In the genomic region with DNA sequence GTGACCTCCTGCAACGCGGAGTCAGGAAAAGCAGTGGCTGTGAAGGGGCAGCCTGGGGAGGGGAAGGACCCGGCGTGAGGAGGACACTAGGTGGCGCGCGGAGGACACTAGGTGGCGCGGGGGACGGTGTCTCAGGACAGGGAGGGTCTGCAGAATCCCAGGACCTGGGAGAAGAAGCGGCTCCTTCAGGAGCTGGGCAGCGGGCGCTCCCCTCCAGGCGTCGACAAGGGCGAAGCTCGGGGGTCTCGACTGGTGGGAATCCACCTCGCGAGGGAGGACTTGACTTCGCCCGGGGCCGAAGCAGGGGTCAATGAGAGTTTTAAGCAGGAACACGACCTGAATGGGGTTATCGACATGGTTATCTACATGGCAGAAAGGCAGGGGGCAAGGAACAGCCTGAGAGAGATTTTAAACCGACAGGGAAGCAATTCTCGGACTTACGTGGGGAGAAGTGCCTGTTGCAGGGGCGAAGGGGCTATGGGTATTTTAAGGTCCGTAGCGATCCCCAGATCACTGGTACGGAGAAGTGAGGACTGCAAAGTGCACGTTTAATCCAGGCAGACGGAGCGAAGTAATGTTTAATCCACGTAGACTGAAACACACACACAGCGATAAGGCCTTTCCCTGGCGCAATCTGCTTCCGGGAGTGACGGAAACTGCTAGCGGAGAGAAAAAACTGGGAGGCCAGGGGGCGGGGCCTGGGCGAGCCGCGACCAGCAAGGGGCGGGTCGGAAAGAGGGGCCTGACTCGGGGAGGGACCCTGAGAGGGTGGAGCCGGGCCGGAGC, we compare ENCODE assay signal across 8 cellular contexts. TPM values are rescaled to one million over a fixed set of nuclear protein-coding genes. Genes with fewer than 3 reads are reported as not detected.
DNase-seq lines count a peak whose midpoint lies in the region; TF ChIP-seq lines count a peak whose summit lies in the region.

A gene (minus strand): TSS at position 648 of the 786 bp plus-strand sequence. CDS start 9,426 bp downstream, outside the sequence.

- H3K36me3 ChIP-seq in ES-I3 (ENCODE audit: insufficient read depth, low read length) = peaks cover 4% of the 10 kb centered on the region; the same call in 1 of the 2 replicates
- no peaks in the 10 kb centered on the region for H3K36me3 ChIP-seq in Loucy (ENCODE audit: insufficient read depth, low read length)

- H3K4me3 Mint-ChIP-seq in nephron progenitor cell = peak within 1 kb of the TSS; percentile 97
- peak within 1 kb of the TSS; percentile 93 for H3K4me3 Mint-ChIP-seq in stimulated activated naive CD8-positive, alpha-beta T cell treated with anti-CD3 and anti-CD28 coated beads, Interleukin-15, Interleukin-2, amounts not matched to agents 100 ng/mL and 50 ng/mL, for 24 hours

- H3K27me3 Mint-ChIP-seq in nephron progenitor cell (ENCODE audit: low read depth, poor library complexity) = peaks cover 13% of the 10 kb centered on the region
- no peaks in the 10 kb centered on the region for H3K27me3 Mint-ChIP-seq in stimulated activated naive CD8-positive, alpha-beta T cell treated with anti-CD3 and anti-CD28 coated beads, Interleukin-15, Interleukin-2, amounts not matched to agents 100 ng/mL and 50 ng/mL, for 24 hours

- H3K4me2 ChIP-seq in Loucy (ENCODE audit: low read depth, low read length, poor library complexity, severe bottlenecking) = peak within 1 kb of the TSS; percentile 87

- peaks cover 66% of the 10 kb centered on the region for H3K36me3 Mint-ChIP-seq in nephron progenitor cell (ENCODE audit: low read depth)
- peaks cover 34% of the 10 kb centered on the region for H3K36me3 Mint-ChIP-seq in stimulated activated naive CD8-positive, alpha-beta T cell treated with anti-CD3 and anti-CD28 coated beads, Interleukin-15, Interleukin-2, amounts not matched to agents 100 ng/mL and 50 ng/mL, for 24 hours (ENCODE audit: low read depth)

- H3K9me3 ChIP-seq in ES-I3 (ENCODE audit: control insufficient read depth, insufficient read depth, low read length) (peaks cover 12% of the 10 kb centered on the region), Loucy (ENCODE audit: insufficient read depth, low read depth, low read length) (no peaks in the 10 kb centered on the region)

- DNase-seq in H4 (ENCODE audit: low spot score) = peak; percentile 95
- peak; percentile 82 to 89 for DNase-seq in SHP77 (lab: John Stamatoyannopoulos, UW)
- peak; percentile 99 for DNase-seq in activated effector memory CD4-positive, alpha-beta T cell treated with anti-CD3 and anti-CD28 coated beads, Interleukin-2, amount 50 U/mL, for 16 hours
- peak; percentile 94 for DNase-seq in fibroblast of the aortic adventitia (ENCODE audit: low read depth)
- DNase-seq in nephron progenitor cell = peak; percentile 98

- peak within 1 kb of the TSS; percentile 99 for H3K9ac ChIP-seq in ES-I3 (ENCODE audit: low read depth, low read length)
- peak within 1 kb of the TSS; percentile 96 for H3K9ac ChIP-seq in Loucy (ENCODE audit: low read depth, low read length, poor library complexity, severe bottlenecking)

- H3K4me1 Mint-ChIP-seq in nephron progenitor cell = peaks cover 24% of the 10 kb centered on the region
- H3K4me1 Mint-ChIP-seq in stimulated activated naive CD8-positive, alpha-beta T cell treated with anti-CD3 and anti-CD28 coated beads, Interleukin-15, Interleukin-2, amounts not matched to agents 100 ng/mL and 50 ng/mL, for 24 hours (ENCODE audit: low read depth) = peaks cover 17% of the 10 kb centered on the region

- no peaks in the 10 kb centered on the region for H3K27me3 ChIP-seq in Loucy (ENCODE audit: insufficient read depth, low read length, poor library complexity, severe bottlenecking)

- H3K9me2 ChIP-seq in Loucy (replicated peaks; ENCODE audit: low read depth, low read length) = no peaks in the 10 kb centered on the region

- H4K20me1 ChIP-seq in Loucy (ENCODE audit: insufficient read depth, low read length, poor library complexity, severe bottlenecking) = no peaks in the 10 kb centered on the region

- H2AFZ ChIP-seq in Loucy (ENCODE audit: low read length) = peak within 1 kb of the TSS; percentile 98

- H3K27ac Mint-ChIP-seq in nephron progenitor cell = peak within 1 kb of the TSS; percentile 99
- peak within 1 kb of the TSS; percentile 92 for H3K27ac Mint-ChIP-seq in stimulated activated naive CD8-positive, alpha-beta T cell treated with anti-CD3 and anti-CD28 coated beads, Interleukin-15, Interleukin-2, amounts not matched to agents 100 ng/mL and 50 ng/mL, for 24 hours

- peaks cover 5% of the 10 kb centered on the region; the same call in 1 of the 2 replicates for H3K4me1 ChIP-seq in ES-I3 (ENCODE audit: insufficient read depth, low read length)
- peaks cover 16% of the 10 kb centered on the region for H3K4me1 ChIP-seq in Loucy (ENCODE audit: insufficient read depth, low read length, poor library complexity, severe bottlenecking)

- peaks cover 81% of the 10 kb centered on the region for H3K9me3 Mint-ChIP-seq in nephron progenitor cell
- H3K9me3 Mint-ChIP-seq in stimulated activated naive CD8-positive, alpha-beta T cell treated with anti-CD3 and anti-CD28 coated beads, Interleukin-15, Interleukin-2, amounts not matched to agents 100 ng/mL and 50 ng/mL, for 24 hours = peaks cover 31% of the 10 kb centered on the region

- H3K4me3 ChIP-seq in Loucy (ENCODE audit: low read length, poor library complexity, severe bottlenecking) (peak within 1 kb of the TSS; percentile 99), fibroblast of the aortic adventitia (ENCODE audit: low read depth, low read length) (peak within 1 kb of the TSS; percentile 98)

- H3K79me2 ChIP-seq in Loucy (ENCODE audit: insufficient read depth, low read length) = peaks cover 45% of the 10 kb centered on the region

- H3F3A ChIP-seq in Loucy (ENCODE audit: low read depth) = no peaks in the 10 kb centered on the region

- TF ChIP-seq CTCF in Loucy (conservative IDR thresholded peaks at IDR 0.05; ENCODE audit: low read length) (peak; percentile 80), fibroblast of the aortic adventitia (IDR thresholded peaks at IDR 0.05; ENCODE audit: insufficient read depth, low read length) (peak; percentile 74), nephron progenitor cell (IDR thresholded peaks at IDR 0.05) (peak; percentile 67)

RNA-seq across cellular contexts. Expression of the gene that starts here (rescaled TPM):
- total RNA-seq in H4 (2014; rRNA removed; shearing (Covaris generic)) = 12.4 and 14.0 TPM in 2 replicates
- 5.0 and 8.9 TPM in 2 replicates for total RNA-seq in fibroblast of the aortic adventitia (ENCODE audit: low replicate concordance)

Comparison
In these comparisons a context has a peak if more than half of its experiments do, and no peak if none do; other contexts are left out.
1. Peak in every context shown above with its lines: DNase-seq and H3K4me3 ChIP-seq.